ENCODE assay signal across 19 cellular contexts in the genomic region with DNA sequence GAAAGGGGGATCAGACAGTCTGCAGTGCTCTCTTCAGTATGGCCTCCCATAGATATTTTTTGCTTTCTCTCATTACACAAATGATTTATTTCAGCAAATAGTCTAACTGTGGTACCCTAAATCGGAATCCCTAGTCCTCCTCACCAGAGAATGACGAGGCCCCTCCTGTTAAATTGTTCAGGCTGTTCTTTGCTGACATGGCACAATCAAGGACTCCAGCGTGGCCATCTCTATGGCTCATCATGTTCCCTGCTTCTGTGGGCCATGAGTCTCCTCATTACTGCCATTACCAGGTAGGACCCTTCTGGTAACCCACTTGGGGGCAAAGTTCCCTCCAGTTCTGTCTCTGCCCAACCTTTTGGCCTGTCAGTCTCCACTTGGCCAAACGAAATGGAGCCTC.
DNase-seq lines count a peak whose midpoint lies in the region; ATAC-seq, FAIRE-seq and TF ChIP-seq lines count a peak whose summit lies in the region.
"Had no signal": no experiment of that assay in that cellular context is flagged by ENCODE, and none has a peak within 500 bp of the region (broad histone marks: within the 10 kb centered on the region; RNA-seq: fewer than 3 reads in every experiment).

No MANE protein-coding gene starts in this region.

- no peak overlapping the region for H3K14ac ChIP-seq in trophoblast cell (ENCODE audit: low read length)

- TF ChIP-seq RAD21 in A549 (conservative IDR thresholded peaks at IDR 0.05 in 1 of 2, IDR thresholded peaks at IDR 0.05 in 1 of 2) (no peak), K562 (CRISPR knock-in tag; conservative IDR thresholded peaks at IDR 0.05 in 1 of 2, IDR thresholded peaks at IDR 0.05 in 1 of 2) (no peak)

- H4K20me1 ChIP-seq in K562 (replicated peaks; ENCODE audit: control insufficient read depth, insufficient read depth, low read length): no peaks in the 10 kb centered on the region
- H4K20me1 ChIP-seq: BLaER1 had no signal

- intact Hi-C loops in activated CD4-positive, alpha-beta T cell treated with anti-CD3 and anti-CD28 coated beads for 36 hours (cut with DNase I, micrococcal nuclease): no loop called here
- intact Hi-C loops in K562 (cut with micrococcal nuclease): no loop called here

- H4K91ac ChIP-seq in trophoblast cell (ENCODE audit: low read depth, low read length): peak overlapping the region; percentile 20

- H2AFZ ChIP-seq in K562 (ENCODE audit: low read depth, low read length): no peak overlapping the region
- H2AFZ ChIP-seq in trophoblast cell (ENCODE audit: insufficient read depth, low read length, poor library complexity): no peak overlapping the region

- no TSS peak for BruUV-seq in K562 (replicated peaks; lab: Mats Ljungman, UMichigan)

- H3K79me2 ChIP-seq in K562 (ENCODE audit: control insufficient read depth, insufficient read depth, low read length) (no peaks in the 10 kb centered on the region), trophoblast cell (ENCODE audit: control insufficient read depth, insufficient read depth, low read length, poor library complexity) (no peaks in the 10 kb centered on the region)

- peaks cover 5% of the 10 kb centered on the region for H3K36me3 Mint-ChIP-seq in activated CD4-positive, alpha-beta T cell treated with anti-CD3 and anti-CD28 coated beads for 36 hours (ENCODE audit: low read depth)
- no peaks in the 10 kb centered on the region for H3K36me3 Mint-ChIP-seq in T-cell
- H3K36me3 Mint-ChIP-seq: CD14-positive monocyte; CD4-positive, alpha-beta memory T cell had no signal

- H3K27ac ChIP-seq in A549 (no peak overlapping the region), K562 (ENCODE audit: extremely low read depth, low read depth, low read length) (no peak overlapping the region), trophoblast cell (ENCODE audit: low read depth, low read length) (peak overlapping the region; percentile 8)
- H3K27ac ChIP-seq: 22Rv1, BLaER1 had no signal

- H4K8ac ChIP-seq in trophoblast cell (ENCODE audit: low read depth, low read length): no peak overlapping the region

- H3K18ac ChIP-seq in trophoblast cell (ENCODE audit: low read length): no peak overlapping the region

- H2AK5ac ChIP-seq in trophoblast cell (ENCODE audit: low read length): no peak overlapping the region

- peak overlapping the region; percentile 6 for H2BK12ac ChIP-seq in trophoblast cell (ENCODE audit: low read length)

- peaks cover 8% of the 10 kb centered on the region for H3K9me3 Mint-ChIP-seq in activated CD4-positive, alpha-beta T cell treated with anti-CD3 and anti-CD28 coated beads for 36 hours (ENCODE audit: low read depth)
- peaks cover 0 to 9% (median 3%) of the 10 kb centered on the region in 3 donors for H3K9me3 Mint-ChIP-seq in T-cell

- H3K27me3 Mint-ChIP-seq in activated CD4-positive, alpha-beta T cell treated with anti-CD3 and anti-CD28 coated beads for 36 hours: no peaks in the 10 kb centered on the region
- H3K27me3 Mint-ChIP-seq in T-cell: no peaks in the 10 kb centered on the region

- no peaks in the 10 kb centered on the region for H3K27me3 ChIP-seq in K562 (ENCODE audit: control insufficient read depth in 2 of 2, insufficient read depth in 2 of 2, low read length in 2 of 2)
- no peaks in the 10 kb centered on the region for H3K27me3 ChIP-seq in trophoblast cell (ENCODE audit: insufficient read depth, low read length)
- H3K27me3 ChIP-seq: BLaER1 had no signal

- H3K4me1 Mint-ChIP-seq in activated CD4-positive, alpha-beta T cell treated with anti-CD3 and anti-CD28 coated beads for 36 hours: peaks cover 48% of the 10 kb centered on the region
- H3K4me1 Mint-ChIP-seq in T-cell: no peaks in the 10 kb centered on the region
- H3K4me1 Mint-ChIP-seq: CD14-positive monocyte, GM23338 had no signal

- no peak overlapping the region for H3K4ac ChIP-seq in trophoblast cell (ENCODE audit: low read depth, low read length)

- no peaks in the 10 kb centered on the region for H3K79me1 ChIP-seq in trophoblast cell (ENCODE audit: low read length)

- no peak for DNase-seq in activated CD4-positive, alpha-beta T cell treated with anti-CD3 and anti-CD28 coated beads for 36 hours
- DNase-seq in activated CD4-positive, alpha-beta T cell treated with anti-CD3 and anti-CD28 coated beads, Interleukin-2, amount 50 U/mL, for 1 hour: no peak
- DNase-seq in A549 (ENCODE audit: low read depth in 1 of 2, low spot score in 1 of 2): no peak
- no peak for DNase-seq in K562 (ENCODE audit: extremely low read depth in 1 of 4, low spot score in 3 of 4)
- DNase-seq in trophoblast cell: no peak
- no peak for DNase-seq in T-cell
- DNase-seq: CD4-positive, alpha-beta memory T cell; DND-41; EL; H7; HFFc6; KBM-7 had no signal

- peak overlapping the region; percentile 63 for H3K27ac Mint-ChIP-seq in activated CD4-positive, alpha-beta T cell treated with anti-CD3 and anti-CD28 coated beads for 36 hours
- H3K27ac Mint-ChIP-seq in T-cell: no peak overlapping the region
- H3K27ac Mint-ChIP-seq: GM23338, HFFc6 had no signal

- no peak overlapping the region for H3K4me3 Mint-ChIP-seq in activated CD4-positive, alpha-beta T cell treated with anti-CD3 and anti-CD28 coated beads for 36 hours
- H3K4me3 Mint-ChIP-seq in T-cell: no peak overlapping the region
- H3K4me3 Mint-ChIP-seq: CD14-positive monocyte; CD4-positive, alpha-beta memory T cell; GM23338; HFFc6 had no signal

- ATAC-seq in activated CD4-positive, alpha-beta T cell treated with anti-CD3 and anti-CD28 coated beads for 36 hours: no peak
- ATAC-seq in A549 (no peak), K562 (no peak), HG03196 (IDR thresholded peaks at IDR 0.05; ENCODE audit: unreplicated experiment) (no peak), T-cell (replicated peaks in 1 of 4) (no peak)
- ATAC-seq: GM23338, HCT116 had no signal

- FAIRE-seq in A549 (lab: Jason Lieb, UNC) (no peak), K562 (lab: Jason Lieb, UNC) (no peak)
- FAIRE-seq: GM19239 had no signal

- 68% methylated on average over 4 of the region's 4 CpGs for WGBS in A549 (ENCODE audit: missing lambda C conversion rate)
- 11% methylated on average over 4 of the region's 4 CpGs for WGBS in K562 (ENCODE audit: insufficient coverage, low coverage, missing lambda C conversion rate)
- WGBS in trophoblast cell (ENCODE audit: extremely low coverage, insufficient coverage, insufficient read length): no CpG with 5 or more reads among the region's 4 CpGs

- POLR2A ChIA-PET in activated CD4-positive, alpha-beta T cell treated with anti-CD3 and anti-CD28 coated beads for 36 hours (lab: Charles Lee): no interaction called here
- POLR2A ChIA-PET in A549 (lab: Yijun Ruan, JAX) (no interaction called here), K562 (lab: Yijun Ruan, JAX) (no interaction called here), T-cell (lab: Charles Lee) (interaction anchor here in 1 of 2 donors (0.6 kb wide), 1 partner anchor 201 kb away, joined by 3 read pairs; no protein-coding TSS in a partner anchor)

- in situ Hi-C loops in K562 (cut with MboI): no loop called here

- H3K9me1 ChIP-seq in K562 (ENCODE audit: control insufficient read depth, insufficient read depth, low read length): no peaks in the 10 kb centered on the region

- H3K4me1 ChIP-seq in A549 (no peaks in the 10 kb centered on the region), K562 (replicated peaks in 1 of 2; ENCODE audit: control insufficient read depth in 2 of 2, insufficient read depth in 2 of 2, low read length in 2 of 2) (no peaks in the 10 kb centered on the region), trophoblast cell (ENCODE audit: control insufficient read depth in 1 of 2, insufficient read depth in 2 of 2, low read length in 2 of 2) (peaks cover 2 to 5% of the 10 kb centered on the region in 2 experiments)

- no peak for TF ChIP-seq EP300 in A549 (IDR thresholded peaks at IDR 0.05)
- no peak for TF ChIP-seq EP300 in K562 (IDR thresholded peaks at IDR 0.05; ENCODE audit: low read length)

- H3K9me3 ChIP-seq in A549 (peaks cover 13% of the 10 kb centered on the region; the same call in 1 of the 3 replicates), K562 (replicated peaks; ENCODE audit: control insufficient read depth, insufficient read depth, low read depth, low read length) (no peaks in the 10 kb centered on the region), trophoblast cell (ENCODE audit: insufficient read depth, low read depth, low read length) (no peaks in the 10 kb centered on the region)

- H3K9ac ChIP-seq in K562 (ENCODE audit: insufficient read depth in 1 of 2, low read depth in 2 of 2, low read length in 2 of 2) (no peak overlapping the region), trophoblast cell (ENCODE audit: low read length) (no peak overlapping the region)
- H3K9ac ChIP-seq: BLaER1 had no signal

- no peak overlapping the region for H4K12ac ChIP-seq in trophoblast cell (ENCODE audit: low read depth, low read length)

- H3K23ac ChIP-seq in trophoblast cell (ENCODE audit: low read length): no peak overlapping the region

- H3K4me2 ChIP-seq in A549 (no peak overlapping the region), K562 (ENCODE audit: insufficient read depth, low read length) (no peak overlapping the region), trophoblast cell (ENCODE audit: low read length) (no peak overlapping the region)
- H3K4me2 ChIP-seq: BLaER1, GM23338 had no signal

- H3K4me3 ChIP-seq in A549 (no peak overlapping the region), K562 (no peak overlapping the region), trophoblast cell (ENCODE audit: low read depth, low read length) (no peak overlapping the region)
- H3K4me3 ChIP-seq: BLaER1, GM23338 had no signal

- CTCF ChIA-PET in activated CD4-positive, alpha-beta T cell treated with anti-CD3 and anti-CD28 coated beads for 36 hours (lab: Charles Lee): no interaction called here
- CTCF ChIA-PET in A549 (lab: Yijun Ruan, JAX): no interaction called here
- CTCF ChIA-PET in K562 (lab: Yijun Ruan, JAX; ENCODE audit: low intra/inter-chr PET ratio): no interaction called here
- CTCF ChIA-PET in T-cell (lab: Charles Lee): no interaction called here

- TF ChIP-seq CTCF in A549 (IDR thresholded peaks at IDR 0.05) (no peak), K562 (IDR thresholded peaks at IDR 0.05 in 2 of 3, conservative IDR thresholded peaks at IDR 0.05 in 1 of 3; ENCODE audit: insufficient read depth in 2 of 3, low read depth in 1 of 3, low read length in 3 of 3) (no peak)

- no peak overlapping the region for H2BK5ac ChIP-seq in trophoblast cell (ENCODE audit: low read depth, low read length, poor library complexity)

- TF ChIP-seq POLR2A in A549 (IDR thresholded peaks at IDR 0.05; ENCODE audit: low read length) (no peak), K562 (conservative IDR thresholded peaks at IDR 0.05) (no peak)

- H3K36me3 ChIP-seq in K562 (ENCODE audit: control insufficient read depth, insufficient read depth, low read length): no peaks in the 10 kb centered on the region
- no peaks in the 10 kb centered on the region for H3K36me3 ChIP-seq in trophoblast cell (ENCODE audit: control insufficient read depth in 1 of 2, insufficient read depth in 2 of 2, low read length in 2 of 2)
- H3K36me3 ChIP-seq: BLaER1 had no signal

- no peak overlapping the region for H2BK120ac ChIP-seq in trophoblast cell (ENCODE audit: insufficient read depth, low read length, poor library complexity)

TF ChIP-seq in A549, 52 proteins besides CTCF, POLR2A, EP300 and RAD21 (continues in another document):
- TF ChIP-seq HOXB13 (CRISPR knock-in tag; IDR thresholded peaks at IDR 0.05; ENCODE audit: low read depth) (no peak), SREBF2 (IDR thresholded peaks at IDR 0.05) (no peak)

TF ChIP-seq in K562, 482 proteins besides CTCF, POLR2A, EP300 and RAD21 (continues in another document):
- TF ChIP-seq STAT5B (CRISPR knock-in tag; IDR thresholded peaks at IDR 0.05) (no peak), MAFK (IDR thresholded peaks at IDR 0.05; ENCODE audit: low read length) (peak; percentile 77)
